ENCODE assay signal across 9 cellular contexts in genomic region chr1:37556712-37557196, GRCh38. TPM values are rescaled to one million over a fixed set of nuclear protein-coding genes. Genes with fewer than 3 reads are reported as not detected.
DNase-seq lines count a peak whose midpoint lies in the region; ATAC-seq, FAIRE-seq and TF ChIP-seq lines count a peak whose summit lies in the region.
"Had no signal": no experiment of that assay in that cellular context is flagged by ENCODE, and none has a peak within 500 bp of the region (broad histone marks: within the 10 kb centered on the region; RNA-seq: fewer than 3 reads in every experiment).

Gene DNALI1 (plus strand): TSS chr1:37556940. CDS start chr1:37556995, 55 bp downstream.

- H3K36me3 Mint-ChIP-seq in activated CD4-positive, alpha-beta T cell treated with anti-CD3 and anti-CD28 coated beads for 36 hours (ENCODE audit: low read depth): peaks cover 17% of the 10 kb centered on the region

- H3K4me1 ChIP-seq in right atrium auricular region (peaks cover 0 to 34% of the 10 kb centered on the region in 2 donors), parathyroid adenoma (peaks cover 8% of the 10 kb centered on the region)

- CTCF ChIA-PET in activated CD4-positive, alpha-beta T cell treated with anti-CD3 and anti-CD28 coated beads for 36 hours (lab: Charles Lee): no interaction called here

- H2AFZ ChIP-seq in parathyroid adenoma: peak within 1 kb of the TSS; percentile 94

- H3K27me3 ChIP-seq in right atrium auricular region (no peaks in the 10 kb centered on the region), parathyroid adenoma (ENCODE audit: control insufficient read depth, insufficient read depth, low read length) (no peaks in the 10 kb centered on the region)

- DNase-seq in activated CD4-positive, alpha-beta T cell treated with anti-CD3 and anti-CD28 coated beads for 36 hours: peak; percentile 61
- DNase-seq in activated CD4-positive, alpha-beta T cell treated with anti-CD3 and anti-CD28 coated beads for 4 hours: no peak
- DNase-seq in NCI-H2227 treated with DMSO at 0.1 percent for 48 hours (lab: John Stamatoyannopoulos, UW) (peak; percentile 91), astrocyte of the cerebellum (ENCODE audit: low read depth) (peak; percentile 76), right atrium auricular region (ENCODE audit: low spot score) (peak; percentile 93), RCC 7860 (ENCODE audit: low spot score) (no peak)

- ATAC-seq in activated CD4-positive, alpha-beta T cell treated with anti-CD3 and anti-CD28 coated beads for 36 hours: peak; percentile 30
- no peak for ATAC-seq in HG02885 (IDR thresholded peaks at IDR 0.05; ENCODE audit: poor library complexity, unreplicated experiment)

- no peak within 1 kb of the TSS for H3K9ac ChIP-seq in parathyroid adenoma

- no peak for TF ChIP-seq CTCF in astrocyte of the cerebellum (IDR thresholded peaks at IDR 0.05; ENCODE audit: low read depth, low read length, missing control alignments)
- no peak for TF ChIP-seq CTCF in right atrium auricular region (IDR thresholded peaks at IDR 0.05)
- no peak for TF ChIP-seq CTCF in parathyroid adenoma (IDR thresholded peaks at IDR 0.05)

- H3K36me3 ChIP-seq in right atrium auricular region (peaks cover 10% of the 10 kb centered on the region), parathyroid adenoma (ENCODE audit: control insufficient read depth, insufficient read depth, low read length) (no peaks in the 10 kb centered on the region)

- H3K27ac ChIP-seq in right atrium auricular region (peak within 1 kb of the TSS in 1 of 2 donors; percentile 18), parathyroid adenoma (peak within 1 kb of the TSS; percentile 78)

- peaks cover 2% of the 10 kb centered on the region for H3K79me2 ChIP-seq in parathyroid adenoma

- no peaks in the 10 kb centered on the region for H3K9me3 Mint-ChIP-seq in activated CD4-positive, alpha-beta T cell treated with anti-CD3 and anti-CD28 coated beads for 36 hours (ENCODE audit: low read depth)
- H3K9me3 Mint-ChIP-seq: CD4-positive, alpha-beta memory T cell had no signal

- H3K9me3 ChIP-seq in right atrium auricular region: no peaks in the 10 kb centered on the region
- H3K9me3 ChIP-seq in parathyroid adenoma (ENCODE audit: control insufficient read depth, low read length): no peaks in the 10 kb centered on the region

- intact Hi-C loops in activated CD4-positive, alpha-beta T cell treated with anti-CD3 and anti-CD28 coated beads for 36 hours (cut with DNase I, micrococcal nuclease): no loop called here

- no peak within 1 kb of the TSS for H3K4me3 Mint-ChIP-seq in activated CD4-positive, alpha-beta T cell treated with anti-CD3 and anti-CD28 coated beads for 36 hours

- H3K4me3 ChIP-seq in astrocyte of the cerebellum (ENCODE audit: low read depth, low read length) (peak within 1 kb of the TSS; percentile 50), right atrium auricular region (peak within 1 kb of the TSS; percentile 19 to 43), parathyroid adenoma (ENCODE audit: low read depth, low read length) (peak within 1 kb of the TSS; percentile 70)

- no peak within 1 kb of the TSS for H3K27ac Mint-ChIP-seq in activated CD4-positive, alpha-beta T cell treated with anti-CD3 and anti-CD28 coated beads for 36 hours

- no peaks in the 10 kb centered on the region for H3K27me3 Mint-ChIP-seq in activated CD4-positive, alpha-beta T cell treated with anti-CD3 and anti-CD28 coated beads for 36 hours
- H3K27me3 Mint-ChIP-seq: CD4-positive, alpha-beta memory T cell had no signal

- POLR2A ChIA-PET in activated CD4-positive, alpha-beta T cell treated with anti-CD3 and anti-CD28 coated beads for 36 hours (lab: Charles Lee): no interaction called here

- in situ Hi-C loops in astrocyte of the cerebellum (cut with HindIII; ENCODE audit: low sequenced_read_pairs): loop anchor here (10.0 kb wide), 1 partner anchor 62 kb away; no protein-coding TSS in a partner anchor

- no peak for FAIRE-seq in RCC 7860 (lab: Jason Lieb, UNC)

- H3K4me2 ChIP-seq in parathyroid adenoma (ENCODE audit: low read length): peak within 1 kb of the TSS; percentile 86

- H3K4me1 Mint-ChIP-seq in activated CD4-positive, alpha-beta T cell treated with anti-CD3 and anti-CD28 coated beads for 36 hours: peaks cover 20% of the 10 kb centered on the region

RNA-seq across cellular contexts. Expression of gene DNALI1, which starts in this region (rescaled TPM):
- under 1 TPM in 1 of 2 experiments, not detected in 1; 0.16 TPM for total RNA-seq in activated CD4-positive, alpha-beta T cell treated with anti-CD3 and anti-CD28 coated beads for 36 hours
- 1 to 10 TPM; 3.9 to 6.1 TPM for total RNA-seq in right atrium auricular region

Comparison
In these comparisons a context has a peak if more than half of its experiments do, and no peak if none do; other contexts are left out.
1. RNA of gene DNALI1 (total RNA-seq): 3.9 to 6.1 TPM in right atrium auricular region; 0.16 TPM in activated CD4-positive, alpha-beta T cell treated with anti-CD3 and anti-CD28 coated beads for 36 hours; every median in the first group is over 4 times any median in the second.
2. Peak in DNase-seq and ATAC-seq in activated CD4-positive, alpha-beta T cell treated with anti-CD3 and anti-CD28 coated beads for 36 hours; RNA of the gene not detected or under 1 TPM.
3. DNase-seq: peak in NCI-H2227 treated with DMSO at 0.1 percent for 48 hours (single experiment), astrocyte of the cerebellum (single experiment) and right atrium auricular region (single experiment); none in activated CD4-positive, alpha-beta T cell treated with anti-CD3 and anti-CD28 coated beads for 4 hours (0 of 2) and RCC 7860 (single experiment).
4. Peak in every context shown above with its lines, with median percentiles within 50 percentile points of each other: H3K4me3 ChIP-seq.